ENCODE assay signal across 8 cellular contexts in the genomic region with DNA sequence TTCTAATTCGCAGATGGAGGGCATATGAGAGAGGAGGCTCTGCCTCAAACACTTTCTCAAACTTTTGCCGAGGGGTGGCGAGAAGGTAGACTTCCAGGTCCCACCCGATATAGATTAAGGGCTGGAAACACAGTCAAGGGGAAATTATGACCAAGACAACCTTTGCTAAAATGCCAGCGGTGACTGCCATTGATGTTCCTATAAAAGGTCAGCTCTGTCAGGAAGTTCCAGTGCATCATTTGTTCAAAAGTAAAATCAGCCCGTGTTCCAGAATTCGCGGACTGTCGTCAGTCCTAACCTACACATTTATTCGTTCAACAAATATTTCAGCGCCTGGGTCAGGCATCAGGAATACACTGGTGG. TPM values are rescaled to one million over a fixed set of nuclear protein-coding genes. Genes with fewer than 3 reads are reported as not detected.
DNase-seq lines count a peak whose midpoint lies in the region; ATAC-seq and TF ChIP-seq lines count a peak whose summit lies in the region.

No MANE protein-coding gene starts in this region.

- H3K4me1 Mint-ChIP-seq in activated naive CD8-positive, alpha-beta T cell treated with anti-CD3 and anti-CD28 coated beads for 36 hours: peaks cover 36% of the 10 kb centered on the region

- POLR2A ChIA-PET in AG04450 (lab: Yijun Ruan, JAX): interaction anchor here (0.5 kb wide), 1 partner anchor 345 kb away, joined by 3 read pairs; no protein-coding TSS in a partner anchor

- no peak for TF ChIP-seq CTCF in AG04450 (IDR thresholded peaks at IDR 0.05; ENCODE audit: low read depth, low read length)
- no peak for TF ChIP-seq CTCF in suprapubic skin (IDR thresholded peaks at IDR 0.05)

- CTCF ChIA-PET in AG04450 (lab: Charles Lee): no interaction called here

- no peaks in the 10 kb centered on the region for H3K9me3 Mint-ChIP-seq in activated naive CD8-positive, alpha-beta T cell treated with anti-CD3 and anti-CD28 coated beads for 36 hours

- H3K27ac ChIP-seq in AG04450 (ENCODE audit: low read depth, low read length) (peak overlapping the region; percentile 93), iPS-20b (ENCODE audit: low read length) (peak overlapping the region; percentile 100), suprapubic skin (peak overlapping the region; percentile 98)

- H3K27ac Mint-ChIP-seq in activated naive CD8-positive, alpha-beta T cell treated with anti-CD3 and anti-CD28 coated beads for 36 hours: peak overlapping the region; percentile 99

- peak; percentile 0 for ATAC-seq in HG02759 (IDR thresholded peaks at IDR 0.05; ENCODE audit: unreplicated experiment)
- ATAC-seq in HG03520 (IDR thresholded peaks at IDR 0.05; ENCODE audit: unreplicated experiment): no peak

- H3K9ac ChIP-seq in iPS-20b (ENCODE audit: low read depth, low read length): peak overlapping the region; percentile 96

- H3K4me1 ChIP-seq in iPS-20b (ENCODE audit: insufficient read depth, low read length): peaks cover 17% of the 10 kb centered on the region; the same call in 1 of the 2 replicates
- peaks cover 32% of the 10 kb centered on the region for H3K4me1 ChIP-seq in suprapubic skin

- H3K36me3 ChIP-seq in iPS-20b (ENCODE audit: insufficient read depth, low read depth, low read length) (peaks cover 12% of the 10 kb centered on the region; the same call in 1 of the 2 replicates), suprapubic skin (no peaks in the 10 kb centered on the region)

- peak overlapping the region; percentile 94 for H3K4me3 Mint-ChIP-seq in activated naive CD8-positive, alpha-beta T cell treated with anti-CD3 and anti-CD28 coated beads for 36 hours

- H3K27me3 ChIP-seq in AG04450 (ENCODE audit: control insufficient read depth, insufficient read depth, low read length): no peaks in the 10 kb centered on the region
- no peaks in the 10 kb centered on the region for H3K27me3 ChIP-seq in iPS-20b (ENCODE audit: insufficient read depth, low read length)
- no peaks in the 10 kb centered on the region for H3K27me3 ChIP-seq in suprapubic skin

- no peak for DNase-seq in AG04450 (ENCODE audit: low read depth, low spot score)
- DNase-seq in activated naive CD8-positive, alpha-beta T cell treated with anti-CD3 and anti-CD28 coated beads for 36 hours: peak; percentile 19
- no peak for DNase-seq in suprapubic skin (ENCODE audit: low spot score in 2 of 2)
- no peak for DNase-seq in NCI-H446 (lab: John Stamatoyannopoulos, UW)
- DNase-seq in NCI-H526 treated with DMSO at 0.1 percent for 48 hours (lab: John Stamatoyannopoulos, UW): no peak

- H3K36me3 Mint-ChIP-seq in activated naive CD8-positive, alpha-beta T cell treated with anti-CD3 and anti-CD28 coated beads for 36 hours: peaks cover 38% of the 10 kb centered on the region

- H3K27me3 Mint-ChIP-seq in activated naive CD8-positive, alpha-beta T cell treated with anti-CD3 and anti-CD28 coated beads for 36 hours: peaks cover 11% of the 10 kb centered on the region

- WGBS in suprapubic skin: 2% methylated on average over 11 of the region's 11 CpGs

- TF ChIP-seq EP300 in suprapubic skin (IDR thresholded peaks at IDR 0.05): no peak

- H3K9me3 ChIP-seq in AG04450 (ENCODE audit: control insufficient read depth, insufficient read depth, low read length) (peaks cover 6% of the 10 kb centered on the region; the same call in 1 of the 2 replicates), iPS-20b (ENCODE audit: insufficient read depth, low read depth, low read length) (no peaks in the 10 kb centered on the region), suprapubic skin (no peaks in the 10 kb centered on the region)

- no peak for TF ChIP-seq POLR2A in suprapubic skin (IDR thresholded peaks at IDR 0.05)

- peak overlapping the region; percentile 97 for H3K4me3 ChIP-seq in AG04450 (ENCODE audit: low read depth, low read length)
- peak overlapping the region; percentile 99 for H3K4me3 ChIP-seq in iPS-20b (ENCODE audit: low read length)
- peak overlapping the region; percentile 93 for H3K4me3 ChIP-seq in suprapubic skin

RNA-seq across cellular contexts. Expression of gene PAPOLA, which starts 0.8 kb away (rescaled TPM):
- polyA plus RNA-seq in AG04450 (2011; rRNA removed): 134 and 191 TPM in 2 replicates
- polyA minus RNA-seq in AG04450 (2011; rRNA and poly(A)+ RNA removed): 131 and 183 TPM in 2 replicates
- 100 to 1,000 TPM; 192 to 193 TPM for total RNA-seq in activated naive CD8-positive, alpha-beta T cell treated with anti-CD3 and anti-CD28 coated beads for 36 hours
- total RNA-seq in suprapubic skin: 100 to 1,000 TPM in 2 of 4 donors, 10 to 100 TPM in 2; 76.6 to 250 (median 110) TPM
